ENCODE assay signal across 25 cellular contexts in genomic region chr22:37171662-37172061, GRCh38. TPM values are rescaled to one million over a fixed set of nuclear protein-coding genes. Genes with fewer than 3 reads are reported as not detected.
"Had no signal": no experiment of that assay in that cellular context is flagged by ENCODE, and none has a peak within 500 bp of the region (broad histone marks: within the 10 kb centered on the region; RNA-seq: fewer than 3 reads in every experiment).

No MANE protein-coding gene starts in this region.

- ATAC-seq: activated CD8-positive, alpha-beta T cell treated with anti-CD3 and anti-CD28 coated beads, Interleukin-2, amount 10 ng/mL, durations not matched to agents 7 days and 5 days; heart left ventricle; left cardiac atrium; lower lobe of right lung; mucosa of descending colon had no signal

- H3K36me3 Mint-ChIP-seq: neural progenitor cell, type B pancreatic cell had no signal

- H2AFZ ChIP-seq: neural progenitor cell had no signal

- DNase-seq: activated CD4-positive, alpha-beta T cell treated with anti-CD3 and anti-CD28 coated beads, Interleukin-2, amount 10 ng/mL, durations not matched to agents 7 days and 5 days; activated CD4-positive, CD25-positive, alpha-beta regulatory T cell treated with anti-CD3 and anti-CD28 coated beads, Interleukin-2, amount 50 U/mL, for 72 hours; activated CD8-positive, alpha-beta T cell treated with anti-CD3 and anti-CD28 coated beads, Interleukin-2, amount 10 ng/mL, durations not matched to agents 7 days and 5 days; activated naive CD4-positive, alpha-beta T cell treated with Interleukin-2 at 50 U/mL for 16 hours; amygdala; cerebellar nuclear complex; mesendoderm; stimulated activated CD4-positive, alpha-beta T cell treated with anti-CD3 and anti-CD28 coated beads, Interleukin-4, amount 100 ng/mL, for 1 hour; stimulated activated naive CD4-positive, alpha-beta T cell treated with Interleukin-2 at 50 U/mL for 16 hours; T-helper 1 cell; WERI-Rb-1 had no signal

- H3K36me3 ChIP-seq: heart left ventricle, lower lobe of right lung, neural progenitor cell, thoracic aorta, WERI-Rb-1 had no signal

- H3K27me3 Mint-ChIP-seq: activated naive CD8-positive, alpha-beta T cell treated with anti-CD3 and anti-CD28 coated beads, Interleukin-2, amount 10 ng/mL, durations not matched to agents 7 days and 5 days; activated T-cell treated with anti-CD3 and anti-CD28 coated beads, Interleukin-2, amount 50 U/mL, for 24 hours had no signal

- H3K4me3 ChIP-seq: coronary artery, heart left ventricle, lower lobe of right lung, mucosa of descending colon, neural progenitor cell, thoracic aorta had no signal

- H3K4me3 Mint-ChIP-seq: activated CD4-positive, alpha-beta T cell treated with anti-CD3 and anti-CD28 coated beads, Interleukin-2, amount 10 ng/mL, durations not matched to agents 7 days and 5 days; activated CD8-positive, alpha-beta T cell treated with anti-CD3 and anti-CD28 coated beads, Interleukin-2, amount 10 ng/mL, durations not matched to agents 7 days and 5 days; activated naive CD8-positive, alpha-beta T cell treated with anti-CD3 and anti-CD28 coated beads, Interleukin-2, amount 10 ng/mL, durations not matched to agents 7 days and 5 days; activated T-cell treated with anti-CD3 and anti-CD28 coated beads, Interleukin-2, amount 50 U/mL, for 24 hours; neural progenitor cell; type B pancreatic cell had no signal

- H3K9me3 Mint-ChIP-seq: activated CD4-positive, alpha-beta T cell treated with anti-CD3 and anti-CD28 coated beads, Interleukin-2, amount 10 ng/mL, durations not matched to agents 7 days and 5 days; activated naive CD8-positive, alpha-beta T cell treated with anti-CD3 and anti-CD28 coated beads, Interleukin-2, amount 10 ng/mL, durations not matched to agents 7 days and 5 days; activated T-cell treated with anti-CD3 and anti-CD28 coated beads, Interleukin-2, amount 50 U/mL, for 24 hours; type B pancreatic cell had no signal

- H3K4me1 ChIP-seq: neural progenitor cell had no signal

- H3K27ac Mint-ChIP-seq: activated CD4-positive, alpha-beta T cell treated with anti-CD3 and anti-CD28 coated beads, Interleukin-2, amount 10 ng/mL, durations not matched to agents 7 days and 5 days; activated CD8-positive, alpha-beta T cell treated with anti-CD3 and anti-CD28 coated beads, Interleukin-2, amount 10 ng/mL, durations not matched to agents 7 days and 5 days; neural progenitor cell; type B pancreatic cell had no signal

- H3K27ac ChIP-seq: coronary artery, heart left ventricle, lower lobe of right lung, neural progenitor cell, thoracic aorta, WERI-Rb-1 had no signal

- H3K4me2 ChIP-seq: neural progenitor cell had no signal

- H3K9me3 ChIP-seq: heart left ventricle, lower lobe of right lung, mucosa of descending colon, thoracic aorta had no signal

- H3K27me3 ChIP-seq: heart left ventricle, neural progenitor cell had no signal

- H3K9ac ChIP-seq: neural progenitor cell had no signal

RNA-seq across cellular contexts. Expression of gene IL2RB, which starts 21.9 kb away (rescaled TPM):
- total RNA-seq: bronchial epithelial cell, renal cortical epithelial cell had no signal

RNA-seq across cellular contexts. Expression of gene SSTR3, which starts 40.6 kb away (rescaled TPM):
- total RNA-seq: bronchial epithelial cell, epithelial cell of proximal tubule, fibroblast of villous mesenchyme, left cardiac atrium, lower lobe of right lung, thoracic aorta had no signal
- polyA plus RNA-seq: heart left ventricle had no signal
